35 cellular contexts compared by ENCODE assay signal in genomic region chr17:14873540-14873939, GRCh38.
"Had no signal": no experiment of that assay in that cellular context is flagged by ENCODE, and none has a peak within 500 bp of the region (broad histone marks: within the 10 kb centered on the region; RNA-seq: fewer than 3 reads in every experiment).

No MANE protein-coding gene starts in this region.

- H3K27me3 Mint-ChIP-seq: activated B cell treated with CpG ODN at 0.5 μM for 24 hours; activated CD4-positive, alpha-beta T cell treated with anti-CD3 and anti-CD28 coated beads, Interleukin-2, amount 10 ng/mL, durations not matched to agents 24 days and 14 days had no signal

- H3K27ac ChIP-seq: adrenal gland, body of pancreas, brain microvascular endothelial cell, cardiac muscle cell, VCaP had no signal

- ATAC-seq: activated CD8-positive, alpha-beta T cell treated with anti-CD3 and anti-CD28 coated beads for 36 hours; activated naive CD4-positive, alpha-beta T cell treated with anti-CD3 and anti-CD28 coated beads, Interleukin-2, amount 50 U/mL, for 72 hours; activated T-cell treated with anti-CD3 and anti-CD28 coated beads, Interleukin-2, amount 50 U/mL, for 4 hours; activated T-cell treated with anti-CD3 and anti-CD28 coated beads, Interleukin-2, amount 50 U/mL, for 72 hours; activated T-helper 17 cell treated with anti-CD3 and anti-CD28 coated beads, Interleukin-2, amount 50 U/mL, for 72 hours; body of pancreas had no signal

- H3K4me1 Mint-ChIP-seq: activated B cell treated with CpG ODN at 0.5 μM for 24 hours; activated CD4-positive, alpha-beta T cell treated with anti-CD3 and anti-CD28 coated beads, Interleukin-2, amount 10 ng/mL, durations not matched to agents 24 days and 14 days; activated naive CD8-positive, alpha-beta T cell treated with anti-CD3 and anti-CD28 coated beads for 36 hours; activated T-helper 17 cell treated with anti-CD3 and anti-CD28 coated beads, Interleukin-2, amount 50 U/mL, for 72 hours had no signal

- H3K27ac Mint-ChIP-seq: activated B cell treated with CpG ODN at 0.5 μM for 24 hours; activated CD4-positive, alpha-beta memory T cell treated with anti-CD3 and anti-CD28 coated beads for 36 hours; activated CD4-positive, alpha-beta T cell treated with anti-CD3 and anti-CD28 coated beads, Interleukin-2, amount 10 ng/mL, durations not matched to agents 24 days and 14 days; activated CD8-positive, alpha-beta T cell treated with anti-CD3 and anti-CD28 coated beads for 36 hours; activated naive CD4-positive, alpha-beta T cell treated with anti-CD3 and anti-CD28 coated beads for 36 hours; activated naive CD4-positive, alpha-beta T cell treated with anti-CD3 and anti-CD28 coated beads, Interleukin-2, amount 50 U/mL, for 72 hours; activated naive CD8-positive, alpha-beta T cell treated with anti-CD3 and anti-CD28 coated beads for 36 hours; activated T-cell treated with anti-CD3 and anti-CD28 coated beads, Interleukin-2, amount 50 U/mL, for 72 hours; activated T-helper 1 cell treated with anti-CD3 and anti-CD28 coated beads, Interleukin-12 subunit alpha, Interleukin-12 subunit beta, Interleukin-2, Interleukin-4 antibody, amounts not matched to agents 30 ng/mL and 10 ng/mL and 1 ng/mL, durations not matched to agents 14 hours and 24 hours and 36 hours; activated T-helper 17 cell treated with anti-CD3 and anti-CD28 coated beads, Interleukin-2, amount 50 U/mL, for 72 hours; T-helper 1 cell treated with Interleukin-12 subunit alpha and Interleukin-12 subunit beta and Interleukin-4 antibody, amounts not matched to agents 30 μg/mL and 1 μg/mL, for 36 hours; T-helper 2 cell treated with Interferon-gamma antibody and Interleukin-4, amounts not matched to agents 5 μg/mL and 100 μg/mL, for 36 hours had no signal

- H3K4me3 ChIP-seq: adrenal gland, body of pancreas, cardiac muscle cell had no signal

- DNase-seq: activated B cell treated with CpG ODN at 0.5 μM for 24 hours; activated CD4-positive, alpha-beta memory T cell treated with anti-CD3 and anti-CD28 coated beads for 36 hours; activated CD4-positive, alpha-beta T cell treated with anti-CD3 and anti-CD28 coated beads for 4 hours; activated CD4-positive, alpha-beta T cell treated with anti-CD3 and anti-CD28 coated beads, Interleukin-2, amount 10 ng/mL, durations not matched to agents 24 days and 14 days; activated CD4-positive, alpha-beta T cell treated with anti-CD3 and anti-CD28 coated beads, Interleukin-2, amount 50 U/mL, for 1 hour; activated CD4-positive, alpha-beta T cell treated with anti-CD3 and anti-CD28 coated beads, Interleukin-2, amount 50 U/mL, for 4 hours; activated CD4-positive, CD25-positive, alpha-beta regulatory T cell treated with anti-CD3 and anti-CD28 coated beads, Interleukin-2, amount 50 U/mL, for 72 hours; activated CD8-positive, alpha-beta memory T cell treated with anti-CD3 and anti-CD28 coated beads, Interleukin-2, amount 50 U/mL, for 4 hours; activated CD8-positive, alpha-beta T cell treated with anti-CD3 and anti-CD28 coated beads for 36 hours; activated effector memory CD4-positive, alpha-beta T cell treated with anti-CD3 and anti-CD28 coated beads, Interleukin-2, amount 50 U/mL, for 16 hours; activated gamma-delta T cell treated with Interleukin-2 at 50 U/mL for 16 hours; activated naive CD4-positive, alpha-beta T cell; activated naive CD4-positive, alpha-beta T cell treated with anti-CD3 and anti-CD28 coated beads for 36 hours; activated naive CD4-positive, alpha-beta T cell treated with anti-CD3 and anti-CD28 coated beads, Interleukin-2, amount 50 U/mL, for 16 hours; activated naive CD8-positive, alpha-beta T cell treated with anti-CD3 and anti-CD28 coated beads for 36 hours; activated T-cell treated with anti-CD3 and anti-CD28 coated beads for 4 hours; activated T-cell treated with anti-CD3 and anti-CD28 coated beads, Interleukin-2, amount 50 U/mL, for 1 hour; activated T-cell treated with anti-CD3 and anti-CD28 coated beads, Interleukin-2, amount 50 U/mL, for 4 hours; activated T-cell treated with anti-CD3 and anti-CD28 coated beads, Interleukin-2, amount 50 U/mL, for 72 hours; adrenal gland; amniotic stem cell; aorta; body of pancreas; brain microvascular endothelial cell; central memory CD4-positive, alpha-beta T cell; T-helper 1 cell; T-helper 2 cell; T-helper 9 cell had no signal

- H3K36me3 ChIP-seq: adrenal gland, brain microvascular endothelial cell, cardiac muscle cell had no signal

- H3K9me3 Mint-ChIP-seq: activated CD4-positive, alpha-beta memory T cell treated with anti-CD3 and anti-CD28 coated beads for 36 hours; activated CD4-positive, alpha-beta T cell treated with anti-CD3 and anti-CD28 coated beads, Interleukin-2, amount 10 ng/mL, durations not matched to agents 24 days and 14 days; activated CD8-positive, alpha-beta T cell treated with anti-CD3 and anti-CD28 coated beads for 36 hours; activated naive CD4-positive, alpha-beta T cell treated with anti-CD3 and anti-CD28 coated beads for 36 hours; activated naive CD4-positive, alpha-beta T cell treated with anti-CD3 and anti-CD28 coated beads, Interleukin-2, amount 50 U/mL, for 72 hours; activated naive CD8-positive, alpha-beta T cell treated with anti-CD3 and anti-CD28 coated beads for 36 hours; activated T-cell treated with anti-CD3 and anti-CD28 coated beads, Interleukin-2, amount 50 U/mL, for 4 hours; activated T-cell treated with anti-CD3 and anti-CD28 coated beads, Interleukin-2, amount 50 U/mL, for 72 hours; activated T-helper 17 cell treated with anti-CD3 and anti-CD28 coated beads, Interleukin-2, amount 50 U/mL, for 72 hours; T-helper 1 cell treated with Interleukin-12 subunit alpha and Interleukin-12 subunit beta and Interleukin-4 antibody, amounts not matched to agents 30 μg/mL and 1 μg/mL, for 36 hours; T-helper 2 cell treated with Interferon-gamma antibody and Interleukin-4, amounts not matched to agents 5 μg/mL and 100 μg/mL, for 36 hours had no signal

- H3K27me3 ChIP-seq: adrenal gland, body of pancreas, brain microvascular endothelial cell, cardiac muscle cell had no signal

- H3K4me1 ChIP-seq: adrenal gland had no signal

- H3K36me3 Mint-ChIP-seq: activated CD4-positive, alpha-beta memory T cell treated with anti-CD3 and anti-CD28 coated beads for 36 hours; activated naive CD4-positive, alpha-beta T cell treated with anti-CD3 and anti-CD28 coated beads, Interleukin-2, amount 50 U/mL, for 72 hours; activated naive CD8-positive, alpha-beta T cell treated with anti-CD3 and anti-CD28 coated beads for 36 hours had no signal

- H3K9me3 ChIP-seq: adrenal gland, body of pancreas had no signal

- H3K4me3 Mint-ChIP-seq: activated B cell treated with CpG ODN at 0.5 μM for 24 hours; activated CD4-positive, alpha-beta memory T cell treated with anti-CD3 and anti-CD28 coated beads for 36 hours; activated CD4-positive, alpha-beta T cell treated with anti-CD3 and anti-CD28 coated beads, Interleukin-2, amount 10 ng/mL, durations not matched to agents 24 days and 14 days; activated CD8-positive, alpha-beta T cell treated with anti-CD3 and anti-CD28 coated beads for 36 hours; activated naive CD4-positive, alpha-beta T cell treated with anti-CD3 and anti-CD28 coated beads for 36 hours; activated naive CD8-positive, alpha-beta T cell treated with anti-CD3 and anti-CD28 coated beads for 36 hours; activated T-cell treated with anti-CD3 and anti-CD28 coated beads, Interleukin-2, amount 50 U/mL, for 4 hours; activated T-cell treated with anti-CD3 and anti-CD28 coated beads, Interleukin-2, amount 50 U/mL, for 72 hours; activated T-helper 1 cell treated with anti-CD3 and anti-CD28 coated beads, Interleukin-12 subunit alpha, Interleukin-12 subunit beta, Interleukin-2, Interleukin-4 antibody, amounts not matched to agents 30 ng/mL and 10 ng/mL and 1 ng/mL, durations not matched to agents 14 hours and 24 hours and 36 hours; activated T-helper 17 cell treated with anti-CD3 and anti-CD28 coated beads, Interleukin-2, amount 50 U/mL, for 72 hours; T-helper 1 cell treated with Interleukin-12 subunit alpha and Interleukin-12 subunit beta and Interleukin-4 antibody, amounts not matched to agents 30 μg/mL and 1 μg/mL, for 36 hours; T-helper 2 cell treated with Interferon-gamma antibody and Interleukin-4, amounts not matched to agents 5 μg/mL and 100 μg/mL, for 36 hours had no signal
